20 cellular contexts compared by ENCODE assay signal in the genomic region with DNA sequence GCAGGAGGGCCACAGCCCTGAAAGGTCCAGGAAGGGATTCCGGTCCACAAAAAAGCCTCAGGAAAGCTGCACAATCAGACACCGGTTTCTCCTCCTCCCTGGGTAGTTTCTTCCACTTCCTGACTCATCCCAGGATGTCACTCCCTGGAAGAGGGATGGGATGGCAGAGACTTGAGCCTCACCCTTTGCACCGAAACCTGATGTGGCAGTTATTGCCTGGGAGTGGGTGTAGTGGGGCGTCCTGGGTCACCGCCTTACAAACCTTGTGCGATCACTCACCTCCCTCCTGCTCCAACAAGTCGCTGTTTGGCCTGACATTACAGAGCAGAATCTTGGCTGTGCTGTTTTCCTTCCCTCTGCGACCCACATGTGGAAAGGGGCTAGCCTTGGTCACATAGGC.
"Had no signal": no experiment of that assay in that cellular context is flagged by ENCODE, and none has a peak within 500 bp of the region (broad histone marks: within the 10 kb centered on the region; RNA-seq: fewer than 3 reads in every experiment).

No MANE protein-coding gene starts in this region.

- H3K4me1 ChIP-seq: colonic mucosa, left ventricle myocardium inferior, parathyroid adenoma had no signal

- H3K27ac Mint-ChIP-seq: activated CD4-positive, alpha-beta memory T cell treated with anti-CD3 and anti-CD28 coated beads for 36 hours; activated CD4-positive, alpha-beta T cell treated with anti-CD3 and anti-CD28 coated beads for 36 hours; activated CD8-positive, alpha-beta memory T cell treated with anti-CD3 and anti-CD28 coated beads, Interleukin-2, amount 10 ng/mL, durations not matched to agents 7 days and 5 days; activated naive CD8-positive, alpha-beta T cell; activated T-cell treated with anti-CD3 and anti-CD28 coated beads, Interleukin-2, amount 50 U/mL, for 24 hours; memory B cell; naive thymus-derived CD4-positive, alpha-beta T cell; T-helper 17 cell had no signal

- DNase-seq: activated CD4-positive, alpha-beta memory T cell treated with anti-CD3 and anti-CD28 coated beads for 36 hours; activated CD4-positive, alpha-beta T cell treated with anti-CD3 and anti-CD28 coated beads for 36 hours; activated CD8-positive, alpha-beta memory T cell treated with anti-CD3 and anti-CD28 coated beads, Interleukin-2, amount 10 ng/mL, durations not matched to agents 7 days and 5 days; activated T-cell treated with anti-CD3 and anti-CD28 coated beads, Interleukin-2, amount 50 U/mL, for 24 hours; amniotic stem cell; central memory CD4-positive, alpha-beta T cell; colonic mucosa; effector CD8-positive, alpha-beta T cell; left ventricle myocardium inferior; mucosa of descending colon; naive thymus-derived CD4-positive, alpha-beta T cell; stimulated activated CD4-positive, alpha-beta T cell treated with anti-CD3 and anti-CD28 coated beads, Interleukin-4, amount 100 ng/mL, for 4 hours; stimulated activated CD8-positive, alpha-beta memory T cell treated with anti-CD3 and anti-CD28 coated beads, Interleukin-4, amount 100 ng/mL, for 48 hours; stimulated activated naive CD8-positive, alpha-beta T cell treated with anti-CD3 and anti-CD28 coated beads, Interleukin-15, Interleukin-2, amounts not matched to agents 100 U/mL and 50 U/mL, for 24 hours; T-helper 17 cell; trophoblast cell had no signal

- H3K36me3 Mint-ChIP-seq: activated CD4-positive, alpha-beta memory T cell treated with anti-CD3 and anti-CD28 coated beads for 36 hours; activated CD8-positive, alpha-beta memory T cell treated with anti-CD3 and anti-CD28 coated beads, Interleukin-2, amount 10 ng/mL, durations not matched to agents 7 days and 5 days; activated naive CD8-positive, alpha-beta T cell; memory B cell; naive thymus-derived CD4-positive, alpha-beta T cell had no signal

- H3K4me3 Mint-ChIP-seq: activated CD4-positive, alpha-beta memory T cell treated with anti-CD3 and anti-CD28 coated beads for 36 hours; activated CD4-positive, alpha-beta T cell treated with anti-CD3 and anti-CD28 coated beads for 36 hours; activated CD8-positive, alpha-beta memory T cell treated with anti-CD3 and anti-CD28 coated beads, Interleukin-2, amount 10 ng/mL, durations not matched to agents 7 days and 5 days; activated naive CD8-positive, alpha-beta T cell; activated T-cell treated with anti-CD3 and anti-CD28 coated beads, Interleukin-2, amount 50 U/mL, for 24 hours; memory B cell; naive thymus-derived CD4-positive, alpha-beta T cell; T-helper 17 cell had no signal

- H3K27me3 Mint-ChIP-seq: activated CD4-positive, alpha-beta T cell treated with anti-CD3 and anti-CD28 coated beads for 36 hours; activated T-cell treated with anti-CD3 and anti-CD28 coated beads, Interleukin-2, amount 50 U/mL, for 24 hours had no signal

- H3K27ac ChIP-seq: colonic mucosa, left ventricle myocardium inferior, neutrophil, parathyroid adenoma had no signal

- H3K4me1 Mint-ChIP-seq: activated CD4-positive, alpha-beta T cell treated with anti-CD3 and anti-CD28 coated beads for 36 hours had no signal

- H3K9me3 Mint-ChIP-seq: activated CD4-positive, alpha-beta memory T cell treated with anti-CD3 and anti-CD28 coated beads for 36 hours; activated T-cell treated with anti-CD3 and anti-CD28 coated beads, Interleukin-2, amount 50 U/mL, for 24 hours; memory B cell had no signal

- H3K36me3 ChIP-seq: colonic mucosa, left ventricle myocardium inferior, neutrophil had no signal

- H3K4me3 ChIP-seq: colonic mucosa, left ventricle myocardium inferior, mucosa of descending colon had no signal

- ATAC-seq: activated CD4-positive, alpha-beta T cell treated with anti-CD3 and anti-CD28 coated beads for 36 hours; activated CD8-positive, alpha-beta memory T cell treated with anti-CD3 and anti-CD28 coated beads, Interleukin-2, amount 10 ng/mL, durations not matched to agents 7 days and 5 days; mucosa of descending colon; naive thymus-derived CD4-positive, alpha-beta T cell; stimulated activated naive CD8-positive, alpha-beta T cell treated with anti-CD3 and anti-CD28 coated beads, Interleukin-15, Interleukin-2, amounts not matched to agents 100 U/mL and 50 U/mL, for 24 hours; T-helper 17 cell had no signal

- H3K9me3 ChIP-seq: colonic mucosa, left ventricle myocardium inferior, mucosa of descending colon, neutrophil had no signal
